In genomic region chr7:127667017-127667670, GRCh38 we compare ENCODE assay signal across 11 cellular contexts. TPM values are rescaled to one million over a fixed set of nuclear protein-coding genes. Genes with fewer than 3 reads are reported as not detected.
DNase-seq lines count a peak whose midpoint lies in the region; ATAC-seq, FAIRE-seq and TF ChIP-seq lines count a peak whose summit lies in the region.
"Had no signal": no experiment of that assay in that cellular context is flagged by ENCODE, and none has a peak within 500 bp of the region (broad histone marks: within the 10 kb centered on the region; RNA-seq: fewer than 3 reads in every experiment).

No MANE protein-coding gene starts in this region.

- H3K4me1 ChIP-seq in A549 = peaks cover 32% of the 10 kb centered on the region
- peaks cover 21% of the 10 kb centered on the region for H3K4me1 ChIP-seq in fibroblast of lung (ENCODE audit: control insufficient read depth, extremely low read depth, insufficient read depth, low read length)

- DNase-seq in A549 (ENCODE audit: low read depth in 1 of 2, low spot score in 1 of 2) = peak in 1 of 2 experiments; percentile 8
- peak; percentile 60 for DNase-seq in RPMI7951 (ENCODE audit: low read depth)
- DNase-seq in fibroblast of lung (ENCODE audit: low read depth in 2 of 2) = peak; percentile 70 to 71
- DNase-seq in Kasumi-1 (lab: John Stamatoyannopoulos, UW) = no peak
- DNase-seq in NCI-H1092 treated with DMSO at 0.1 percent for 48 hours (lab: John Stamatoyannopoulos, UW) = no peak
- no peak for DNase-seq in NCI-H1092 (lab: John Stamatoyannopoulos, UW)
- DNase-seq: NCI-H2171, transverse colon had no signal

- peaks cover 92% of the 10 kb centered on the region for H3K79me2 ChIP-seq in fibroblast of lung (ENCODE audit: control insufficient read depth, insufficient read depth, low read length)

- no peak overlapping the region for H2AFZ ChIP-seq in fibroblast of lung (ENCODE audit: low read length)

- no peak for TF ChIP-seq CTCF in A549 (IDR thresholded peaks at IDR 0.05)
- no peak for TF ChIP-seq CTCF in fibroblast of lung (conservative IDR thresholded peaks at IDR 0.05 in 1 of 2, IDR thresholded peaks at IDR 0.05 in 1 of 2; ENCODE audit: low read depth in 1 of 2, low read length in 2 of 2)

- no peaks in the 10 kb centered on the region for H3K36me3 ChIP-seq in fibroblast of lung (ENCODE audit: control insufficient read depth, insufficient read depth, low read length)
- H3K36me3 ChIP-seq: transverse colon had no signal

- no peak for TF ChIP-seq POLR2A in A549 (IDR thresholded peaks at IDR 0.05; ENCODE audit: low read length)

- WGBS in A549 (ENCODE audit: missing lambda C conversion rate) = 57% methylated on average over 3 of the region's 3 CpGs

- no peaks in the 10 kb centered on the region for H3K27me3 ChIP-seq in fibroblast of lung (ENCODE audit: control insufficient read depth, insufficient read depth, low read length)
- H3K27me3 ChIP-seq: transverse colon had no signal

- TF ChIP-seq RAD21 in A549 (conservative IDR thresholded peaks at IDR 0.05 in 1 of 2, IDR thresholded peaks at IDR 0.05 in 1 of 2) = no peak

- FAIRE-seq in A549 (lab: Jason Lieb, UNC) = no peak

- peak overlapping the region in 1 of 2 experiments; percentile 68; a peak in 3 of 6 replicates for H3K27ac ChIP-seq in A549
- H3K27ac ChIP-seq in fibroblast of lung (ENCODE audit: insufficient read depth, low read length) = peak overlapping the region; percentile 87
- H3K27ac ChIP-seq: transverse colon had no signal

- no peak overlapping the region for H3K4me3 ChIP-seq in A549
- H3K4me3 ChIP-seq in fibroblast of lung (replicated peaks in 1 of 4; ENCODE audit: control extremely low read depth in 1 of 4, insufficient read depth in 1 of 4, low read depth in 3 of 4, low read length in 4 of 4) = no peak overlapping the region
- H3K4me3 ChIP-seq: skin epidermis, transverse colon had no signal

- H4K20me1 ChIP-seq in fibroblast of lung (ENCODE audit: control insufficient read depth, extremely low read depth, insufficient read depth, low read length) = no peaks in the 10 kb centered on the region

- POLR2A ChIA-PET in A549 (lab: Yijun Ruan, JAX) = no interaction called here

- H3K9me3 ChIP-seq in A549 (no peaks in the 10 kb centered on the region), fibroblast of lung (ENCODE audit: control insufficient read depth, insufficient read depth, low read depth, low read length) (no peaks in the 10 kb centered on the region)
- H3K9me3 ChIP-seq: transverse colon had no signal

- H3K4me2 ChIP-seq in A549 (peak overlapping the region; percentile 59), fibroblast of lung (ENCODE audit: extremely low read depth, insufficient read depth, low read length) (peak overlapping the region; percentile 67)

- ATAC-seq in A549 (peak; percentile 67 to 83; a peak in 5 of 6 replicates), GM21529 (IDR thresholded peaks at IDR 0.05; ENCODE audit: unreplicated experiment) (peak; percentile 55), GM21786 (IDR thresholded peaks at IDR 0.05; ENCODE audit: unreplicated experiment) (no peak)

- no peak overlapping the region for H3K9ac ChIP-seq in fibroblast of lung (ENCODE audit: insufficient read depth, low read length)

- CTCF ChIA-PET in A549 (lab: Yijun Ruan, JAX) = interaction anchor here (1.3 to 1.6 kb wide), 3 partner anchors 12 to 543 kb away, joined by 3 to 6 read pairs (median 3); no protein-coding TSS in a partner anchor

- TF ChIP-seq EP300 in A549 (IDR thresholded peaks at IDR 0.05) = no peak

TF ChIP-seq in A549, 52 proteins besides CTCF, POLR2A, EP300 and RAD21:
- no peak for TF ChIP-seq ZC3H11A (IDR thresholded peaks at IDR 0.05)
- no peak for TF ChIP-seq HDAC2 (IDR thresholded peaks at IDR 0.05)
- no peak for TF ChIP-seq FOSL2 (IDR thresholded peaks at IDR 0.05)
- peak; percentile 75 for TF ChIP-seq FOSL2 (CRISPR knock-in tag; IDR thresholded peaks at IDR 0.05)

RNA-seq across cellular contexts. Expression of gene SND1, which starts 15.2 kb away (rescaled TPM):
- 132 and 138 TPM in 2 replicates for polyA plus RNA-seq in A549 (2011; rRNA removed)
- polyA plus RNA-seq in A549 (2012; cell fraction: cytosol; rRNA removed) = 73.1 and 78.7 TPM in 2 replicates
- polyA plus RNA-seq in A549 (2012; cell fraction: nucleus; rRNA removed) = 146 and 153 TPM in 2 replicates
- polyA plus RNA-seq in A549 (2017; fragmentation: RNase III; extraction: RNeasy Plus Mini Kit Qiagen cat#74134 plus additional on column Dnase treatment) = 102 to 105 TPM (median 105 TPM) in 3 replicates
- polyA minus RNA-seq in A549 (2011; rRNA and poly(A)+ RNA removed) = 225 and 228 TPM in 2 replicates
- total RNA-seq in RPMI7951 (2014; rRNA removed; shearing (Covaris generic)) = 148 and 159 TPM in 2 replicates
- 172 and 174 TPM in 2 replicates for total RNA-seq in fibroblast of lung
- 137 and 166 TPM in 2 replicates for polyA plus RNA-seq in fibroblast of lung
- 179 and 208 TPM in 2 replicates for polyA plus RNA-seq in fibroblast of lung (2012)
- polyA minus RNA-seq in fibroblast of lung (ENCODE audit: low replicate concordance) = 232 and 237 TPM in 2 replicates

RNA-seq across cellular contexts. Expression of gene PAX4, which starts 49.2 kb away (rescaled TPM):
- polyA plus RNA-seq in A549 (2011; rRNA removed) (not detected in 2 replicates), A549 (2017; fragmentation: RNase III; extraction: RNeasy Plus Mini Kit Qiagen cat#74134 plus additional on column Dnase treatment) (not detected in 3 replicates), fibroblast of lung (not detected in 2 replicates)
- polyA plus RNA-seq in A549 (2012; cell fraction: cytosol; rRNA removed) = not detected in 2 replicates
- polyA plus RNA-seq in A549 (2012; cell fraction: nucleus; rRNA removed) = not detected in 2 replicates
- not detected in 2 replicates for polyA minus RNA-seq in A549 (2011; rRNA and poly(A)+ RNA removed)
- total RNA-seq in RPMI7951 (2014; rRNA removed; shearing (Covaris generic)) = not detected in 2 replicates
- not detected in 2 replicates for total RNA-seq in fibroblast of lung
- not detected in 2 replicates for polyA plus RNA-seq in fibroblast of lung (2012)
- polyA minus RNA-seq in fibroblast of lung (ENCODE audit: low replicate concordance) = not detected in 2 replicates

Comparison
In these comparisons a context has a peak if more than half of its experiments do, and no peak if none do; other contexts are left out.
1. DNase-seq: peak in RPMI7951 (single experiment) and fibroblast of lung (2 of 2); none in Kasumi-1 (0 of 2), NCI-H1092 treated with DMSO at 0.1 percent for 48 hours (single experiment) and NCI-H1092 (single experiment).